In genomic region chr1:232538224-232538942, GRCh38 we compare ENCODE assay signal across 9 cellular contexts.
DNase-seq lines count a peak whose midpoint lies in the region; ATAC-seq and TF ChIP-seq lines count a peak whose summit lies in the region.
"Had no signal": no experiment of that assay in that cellular context is flagged by ENCODE, and none has a peak within 500 bp of the region (broad histone marks: within the 10 kb centered on the region; RNA-seq: fewer than 3 reads in every experiment).

No MANE protein-coding gene starts in this region.

- ATAC-seq in GM21723 (IDR thresholded peaks at IDR 0.05; ENCODE audit: unreplicated experiment) (no peak), HG02571 (IDR thresholded peaks at IDR 0.05; ENCODE audit: unreplicated experiment) (no peak)
- ATAC-seq: gastrocnemius medialis had no signal

- H3K27me3 ChIP-seq in NT2/D1 (ENCODE audit: insufficient read depth, insufficient read length) = no peaks in the 10 kb centered on the region
- no peaks in the 10 kb centered on the region for H3K27me3 ChIP-seq in thyroid gland
- H3K27me3 ChIP-seq: gastrocnemius medialis had no signal

- intact Hi-C loops in thyroid gland (cut with DNase I) = no loop called here

- H3K9me3 ChIP-seq in NT2/D1 (ENCODE audit: insufficient read depth, low read length) = no peaks in the 10 kb centered on the region
- no peaks in the 10 kb centered on the region for H3K9me3 ChIP-seq in thyroid gland
- H3K9me3 ChIP-seq: gastrocnemius medialis had no signal

- TF ChIP-seq POLR2A in thyroid gland (IDR thresholded peaks at IDR 0.05) = no peak

- DNase-seq in stimulated activated CD4-positive, alpha-beta T cell treated with anti-CD3 and anti-CD28 coated beads, Interleukin-15, amount 100 ng/mL, for 24 hours = peak; percentile 5
- no peak for DNase-seq in stimulated activated CD4-positive, alpha-beta T cell treated with anti-CD3 and anti-CD28 coated beads, Interleukin-1b, Interleukin-23, amount 100 ng/mL, for 48 hours
- DNase-seq in NT2/D1 (ENCODE audit: low read depth, low spot score) = peak; percentile 86
- DNase-seq in fibroblast of mammary gland (ENCODE audit: low read depth) = peak; percentile 77
- DNase-seq in thyroid gland = peak; percentile 55 to 67
- no peak for DNase-seq in middle frontal gyrus (ENCODE audit: extremely low spot score, low spot score)
- DNase-seq: gastrocnemius medialis had no signal

- 42 to 44% methylated on average over 3 of the region's 3 CpGs for WGBS in thyroid gland, 2 donors

- peaks cover 5% of the 10 kb centered on the region for H3K36me3 ChIP-seq in NT2/D1 (ENCODE audit: insufficient read depth, insufficient read length, low read length)
- H3K36me3 ChIP-seq in thyroid gland = no peaks in the 10 kb centered on the region
- H3K36me3 ChIP-seq: gastrocnemius medialis had no signal

- H3K27ac ChIP-seq in thyroid gland = peak overlapping the region; percentile 1 to 69 (median 67)
- H3K27ac ChIP-seq: gastrocnemius medialis had no signal

- TF ChIP-seq CTCF in fibroblast of mammary gland (conservative IDR thresholded peaks at IDR 0.05; ENCODE audit: control insufficient read depth, insufficient read depth, low read depth, low read length) (no peak), thyroid gland (IDR thresholded peaks at IDR 0.05) (no peak)

- no peaks in the 10 kb centered on the region for H3K4me1 ChIP-seq in NT2/D1 (ENCODE audit: insufficient read depth, insufficient read length)
- peaks cover 15 to 27% of the 10 kb centered on the region in 2 donors for H3K4me1 ChIP-seq in thyroid gland

- H3K4me3 ChIP-seq in NT2/D1 (ENCODE audit: insufficient read length, low read depth) (no peak overlapping the region), fibroblast of mammary gland (ENCODE audit: control insufficient read depth, low read depth, low read length) (no peak overlapping the region), thyroid gland (replicated peaks in 1 of 3) (no peak overlapping the region)
- H3K4me3 ChIP-seq: gastrocnemius medialis had no signal

- H3K9ac ChIP-seq in NT2/D1 (ENCODE audit: insufficient read length, low read depth) = no peak overlapping the region

Comparison
In these comparisons a context has a peak if more than half of its experiments do, and no peak if none do; other contexts are left out.
1. DNase-seq: peak in stimulated activated CD4-positive, alpha-beta T cell treated with anti-CD3 and anti-CD28 coated beads, Interleukin-15, amount 100 ng/mL, for 24 hours (single experiment), NT2/D1 (single experiment), fibroblast of mammary gland (single experiment) and thyroid gland (2 of 2); none in stimulated activated CD4-positive, alpha-beta T cell treated with anti-CD3 and anti-CD28 coated beads, Interleukin-1b, Interleukin-23, amount 100 ng/mL, for 48 hours (single experiment) and middle frontal gyrus (single experiment).